In the genomic region with DNA sequence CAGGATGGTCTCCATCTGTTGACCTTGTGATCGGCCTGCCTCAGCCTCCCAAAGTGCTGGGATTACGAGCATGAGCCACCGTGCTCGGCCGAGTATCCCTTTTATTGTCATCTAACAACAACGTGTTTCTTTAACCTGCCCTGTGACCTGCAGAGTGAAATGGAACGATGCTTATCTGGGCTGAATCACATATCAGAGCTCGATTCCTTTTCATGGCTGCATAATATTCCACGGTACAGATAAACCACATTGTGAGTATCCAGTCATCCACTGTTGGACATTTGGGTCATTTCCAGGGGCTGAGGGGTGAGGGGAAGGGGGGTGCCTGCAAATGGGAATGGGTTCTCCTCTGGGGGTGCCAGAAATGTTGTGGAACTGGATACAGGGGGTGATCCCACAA, we compare ENCODE assay signal across 28 cellular contexts.
"Had no signal": no experiment of that assay in that cellular context is flagged by ENCODE, and none has a peak within 500 bp of the region (broad histone marks: within the 10 kb centered on the region; RNA-seq: fewer than 3 reads in every experiment).

No MANE protein-coding gene starts in this region.

- H3K9me3 ChIP-seq: neutrophil, pancreas, prostate gland, right lobe of liver, sigmoid colon, testis, tibial artery, transverse colon, upper lobe of right lung, uterus had no signal

- H3K27ac ChIP-seq: neutrophil, pancreas, prostate gland, right lobe of liver, sigmoid colon, suprapubic skin, testis, tibial artery, transverse colon, upper lobe of right lung, uterus had no signal

- H3K36me3 ChIP-seq: neutrophil, pancreas, prostate gland, right lobe of liver, sigmoid colon, suprapubic skin, tibial artery, transverse colon, upper lobe of right lung, uterus had no signal

- DNase-seq: naive thymus-derived CD8-positive, alpha-beta T cell; nephron progenitor cell; nucleus accumbens; pancreas; retina; right cardiac atrium; right lobe of liver; sigmoid colon; small intestine; stimulated activated CD4-positive, alpha-beta T cell treated with anti-CD3 and anti-CD28 coated beads, Interleukin-12 subunit alpha, Interleukin-12 subunit beta, amount 100 ng/mL, for 4 hours; stimulated activated CD4-positive, alpha-beta T cell treated with anti-CD3 and anti-CD28 coated beads, Interleukin-1b, Interleukin-23, amount 100 ng/mL, for 48 hours; stimulated activated CD4-positive, alpha-beta T cell treated with anti-CD3 and anti-CD28 coated beads, Interleukin-4, amount 100 ng/mL, for 1 hour; stimulated activated CD4-positive, alpha-beta T cell treated with anti-CD3 and anti-CD28 coated beads, Interleukin-4, amount 100 ng/mL, for 4 hours; stimulated activated CD8-positive, alpha-beta memory T cell treated with anti-CD3 and anti-CD28 coated beads, Interleukin-4, amount 100 ng/mL, for 48 hours; stimulated activated naive CD4-positive, alpha-beta T cell; stimulated activated naive CD8-positive, alpha-beta T cell treated with anti-CD3 and anti-CD28 coated beads, Interleukin-15, amount 100 ng/mL, for 72 hours; stimulated activated naive CD8-positive, alpha-beta T cell treated with anti-CD3 and anti-CD28 coated beads, Interleukin-15, Interleukin-2, amounts not matched to agents 100 U/mL and 50 U/mL, for 24 hours; substantia nigra; testis; tibial artery; transverse colon; uterus had no signal

- H3K4me1 ChIP-seq: pancreas, prostate gland, right lobe of liver, sigmoid colon, suprapubic skin, testis, tibial artery, transverse colon, upper lobe of right lung, uterus had no signal

- H3K4me3 ChIP-seq: pancreas, prostate gland, right lobe of liver, sigmoid colon, suprapubic skin, testis, tibial artery, transverse colon, upper lobe of right lung, uterus had no signal

- FAIRE-seq: pancreas, small intestine had no signal

- ATAC-seq: naive thymus-derived CD8-positive, alpha-beta T cell; natural killer cell treated with Interleukin-12 subunit alpha and Interleukin-12 subunit beta and Interleukin-15 and Interleukin-18, amount 100 ng/mL, for 72 hours; pancreas; right cardiac atrium; right lobe of liver; stimulated activated memory B cell treated with anti-CD40 and anti-IgM and Interleukin-4, amounts not matched to agents 10 μg/mL and 1 μg/mL and 100 μg/mL, for 72 hours; stimulated activated naive CD8-positive, alpha-beta T cell treated with anti-CD3 and anti-CD28 coated beads, Interleukin-15, amount 100 ng/mL, for 72 hours; stimulated activated naive CD8-positive, alpha-beta T cell treated with anti-CD3 and anti-CD28 coated beads, Interleukin-15, Interleukin-2, amounts not matched to agents 100 U/mL and 50 U/mL, for 24 hours; upper lobe of right lung had no signal

- H3K27me3 ChIP-seq: neutrophil, pancreas, right lobe of liver, sigmoid colon, testis, tibial artery, transverse colon, upper lobe of right lung, uterus had no signal
